In genomic region chr17:17087424-17088103, GRCh38 we compare ENCODE assay signal across 11 cellular contexts. TPM values are rescaled to one million over a fixed set of nuclear protein-coding genes. Genes with fewer than 3 reads are reported as not detected.
DNase-seq lines count a peak whose midpoint lies in the region; ATAC-seq and TF ChIP-seq lines count a peak whose summit lies in the region.
"Had no signal": no experiment of that assay in that cellular context is flagged by ENCODE, and none has a peak within 500 bp of the region (broad histone marks: within the 10 kb centered on the region; RNA-seq: fewer than 3 reads in every experiment).

No MANE protein-coding gene starts in this region.

- H3K4me3 ChIP-seq in dorsolateral prefrontal cortex (no peak overlapping the region), lung (no peak overlapping the region)

- H3K36me3 Mint-ChIP-seq in WTC11: peaks cover 7% of the 10 kb centered on the region

- CTCF ChIA-PET in WTC11 (lab: Charles Lee): interaction anchor here (1.1 to 1.5 kb wide), 2 partner anchors 11 to 54 kb away, joined by 3 to 4 read pairs; no protein-coding TSS in a partner anchor

- H3K27ac ChIP-seq in dorsolateral prefrontal cortex (peak overlapping the region in 42 of 59 donors; percentile 11 to 79 (median 56)), lung (ENCODE audit: low read depth in 1 of 2, low read length in 1 of 2) (peak overlapping the region; percentile 29 to 30), temporal lobe (ENCODE audit: low read depth, low read length) (peak overlapping the region; percentile 59)
- H3K27ac ChIP-seq: KMS-11 had no signal

- peaks cover 17% of the 10 kb centered on the region for H3K4me1 Mint-ChIP-seq in WTC11

- peaks cover 5 to 36% of the 10 kb centered on the region in 2 donors for H3K4me1 ChIP-seq in lung (ENCODE audit: control insufficient read depth in 2 of 2, insufficient read depth in 2 of 2, low read length in 2 of 2)

- H3K9me3 Mint-ChIP-seq in WTC11: no peaks in the 10 kb centered on the region

- ATAC-seq in WTC11 (no peak; the same call in 1 of the 2 replicates), lung (ENCODE audit: insufficient read depth, low FRiP score) (no peak), HG03460 (IDR thresholded peaks at IDR 0.05; ENCODE audit: unreplicated experiment) (no peak)
- ATAC-seq: SK-N-SH treated with all-trans-retinoic acid at 6 μM for 48 hours had no signal

- intact Hi-C loops in dorsolateral prefrontal cortex (cut with DNase I): no loop called here

- TF ChIP-seq CTCF in WTC11 (IDR thresholded peaks at IDR 0.05) (no peak), dorsolateral prefrontal cortex (IDR thresholded peaks at IDR 0.05 in 54 of 56, conservative IDR thresholded peaks at IDR 0.05 in 2 of 56; ENCODE audit: low read depth in 1 of 56, partially characterized antibody in 56 of 56) (no peak), lung (IDR thresholded peaks at IDR 0.05; ENCODE audit: control extremely low read depth, extremely low read depth) (no peak)

- no peaks in the 10 kb centered on the region for H3K9me3 ChIP-seq in lung (ENCODE audit: control insufficient read depth in 2 of 2, insufficient read depth in 1 of 2, low read length in 1 of 2)

- DNase-seq in WTC11 (ENCODE audit: low spot score) (no peak), dorsolateral prefrontal cortex (peak in 7 of 10 donors; percentile 11 to 63 (median 43)), lung (ENCODE audit: low spot score) (no peak), UCSD-AML1 (lab: John Stamatoyannopoulos, UW; ENCODE audit: unreplicated experiment) (no peak), retina (no peak)
- DNase-seq: activated CD4-positive, CD25-positive, alpha-beta regulatory T cell; substantia nigra had no signal

- H3K27me3 ChIP-seq in dorsolateral prefrontal cortex (no peaks in the 10 kb centered on the region), lung (ENCODE audit: control insufficient read depth, insufficient read depth) (no peaks in the 10 kb centered on the region)

- H3K27me3 Mint-ChIP-seq in WTC11 (ENCODE audit: low read depth): no peaks in the 10 kb centered on the region

- H3K36me3 ChIP-seq in lung (ENCODE audit: control insufficient read depth in 2 of 2, insufficient read depth in 2 of 2, low read length in 2 of 2): peaks cover 0 to 19% of the 10 kb centered on the region in 2 donors

- POLR2A ChIA-PET in WTC11 (lab: Charles Lee): no interaction called here

- no peak overlapping the region for H3K4me3 Mint-ChIP-seq in WTC11

- peak overlapping the region; percentile 65 for H3K27ac Mint-ChIP-seq in WTC11

- 86% methylated on average over 13 of the region's 13 CpGs for WGBS in lung, 2 donors

TF ChIP-seq in WTC11, 78 proteins besides CTCF, POLR2A, EP300 and RAD21 (continues in another document):
- TF ChIP-seq NFATC4 (CRISPR knock-in tag; IDR thresholded peaks at IDR 0.05) (no peak), SP1 (CRISPR knock-in tag; conservative IDR thresholded peaks at IDR 0.05) (no peak), NR2C2 (CRISPR knock-in tag; IDR thresholded peaks at IDR 0.05) (no peak), FOXP1 (CRISPR knock-in tag; IDR thresholded peaks at IDR 0.05; ENCODE audit: borderline replicate concordance) (no peak), ARID4B (CRISPR knock-in tag; IDR thresholded peaks at IDR 0.05; ENCODE audit: borderline replicate concordance) (no peak), OVOL2 (CRISPR knock-in tag; IDR thresholded peaks at IDR 0.05; ENCODE audit: borderline replicate concordance) (no peak), RELA (CRISPR knock-in tag; IDR thresholded peaks at IDR 0.05; ENCODE audit: borderline replicate concordance) (no peak), E2F5 (CRISPR knock-in tag; IDR thresholded peaks at IDR 0.05) (no peak), ZNF532 (CRISPR knock-in tag; IDR thresholded peaks at IDR 0.05; ENCODE audit: borderline replicate concordance) (no peak)

RNA-seq across cellular contexts. Expression of gene MPRIP, which starts 45.3 kb away (rescaled TPM):
- 127 to 140 TPM (median 136 TPM) in 3 replicates for total RNA-seq in WTC11 (2021)
- 100 to 1,000 TPM; 402 to 682 (median 476) TPM for total RNA-seq in dorsolateral prefrontal cortex
- 100 to 1,000 TPM; 181 to 342 TPM for total RNA-seq in lung
- polyA plus RNA-seq in lung: 100 to 1,000 TPM; 121 to 168 TPM
- 146 TPM for total RNA-seq in temporal lobe

Comparison
In these comparisons a context has a peak if more than half of its experiments do, and no peak if none do; other contexts are left out.
1. DNase-seq: peak in dorsolateral prefrontal cortex (7 of 10); none in WTC11 (single experiment), lung (single experiment), UCSD-AML1 (single experiment) and retina (single experiment).
2. Peak in every context shown above with its lines, with median percentiles within 50 percentile points of each other: H3K27ac ChIP-seq.